In genomic region chr10:28179490-28180099, GRCh38 we compare ENCODE assay signal across 8 cellular contexts.
A peak's percentile ranks its signal among the peaks of the same experiment; 100 is the strongest.
DNase-seq lines count a peak whose midpoint lies in the region; ATAC-seq and TF ChIP-seq lines count a peak whose summit lies in the region.

No MANE protein-coding gene starts in this region.

- intact Hi-C loops in adrenal gland (cut with DNase I): loop anchor here in 1 of 2 donors (5.0 kb wide), 1 partner anchor 437 kb away; no protein-coding TSS in a partner anchor
- intact Hi-C loops in left ventricle myocardium superior (cut with micrococcal nuclease): loop anchor here (10.0 kb wide), 1 partner anchor 445 kb away; no protein-coding TSS in a partner anchor
- intact Hi-C loops in sciatic nerve (cut with DNase I): no loop called here

- ATAC-seq in HG02610 (IDR thresholded peaks at IDR 0.05; ENCODE audit: unreplicated experiment) (peak; percentile 59), left ventricle myocardium superior (peak; percentile 48), sciatic nerve (peak; percentile 59), HG03439 (IDR thresholded peaks at IDR 0.05; ENCODE audit: unreplicated experiment) (no peak)

- peaks cover 0 to 11% of the 10 kb centered on the region in 2 donors for H3K4me1 ChIP-seq in adrenal gland (replicated peaks in 1 of 2)

- WGBS in adrenal gland, 4 donors: 1 to 5% (median 2%) methylated on average over 2 of the region's 2 CpGs

- no peaks in the 10 kb centered on the region for H3K36me3 ChIP-seq in adrenal gland (replicated peaks in 1 of 2)

- DNase-seq in A172 (ENCODE audit: low spot score) (peak; percentile 88), Daoy (ENCODE audit: low read depth) (peak; percentile 43), NCI-H748 treated with DMSO at 0.1 percent for 48 hours (lab: John Stamatoyannopoulos, UW) (peak; percentile 0), adrenal gland (peak in 5 of 7 donors; percentile 15 to 40 (median 32)), left ventricle myocardium superior (no peak), sciatic nerve (ENCODE audit: low spot score) (no peak)

- TF ChIP-seq POLR2A in adrenal gland (IDR thresholded peaks at IDR 0.05): no peak

- peak overlapping the region in 1 of 4 donors; percentile 33 for H3K4me3 ChIP-seq in adrenal gland

- peak; percentile 56 to 89 (median 76) for TF ChIP-seq CTCF in adrenal gland (IDR thresholded peaks at IDR 0.05)

- no peaks in the 10 kb centered on the region for H3K9me3 ChIP-seq in adrenal gland (replicated peaks in 1 of 3)

- H3K27ac ChIP-seq in adrenal gland: no peak overlapping the region

- H3K27me3 ChIP-seq in adrenal gland: no peaks in the 10 kb centered on the region

Comparison
In these comparisons a context has a peak if more than half of its experiments do, and no peak if none do; other contexts are left out.
1. DNase-seq: peak in A172 (single experiment), Daoy (single experiment), NCI-H748 treated with DMSO at 0.1 percent for 48 hours (single experiment) and adrenal gland (5 of 7); none in left ventricle myocardium superior (single experiment) and sciatic nerve (single experiment).